Comparison of ENCODE assay signal across 10 cellular contexts in the genomic region with DNA sequence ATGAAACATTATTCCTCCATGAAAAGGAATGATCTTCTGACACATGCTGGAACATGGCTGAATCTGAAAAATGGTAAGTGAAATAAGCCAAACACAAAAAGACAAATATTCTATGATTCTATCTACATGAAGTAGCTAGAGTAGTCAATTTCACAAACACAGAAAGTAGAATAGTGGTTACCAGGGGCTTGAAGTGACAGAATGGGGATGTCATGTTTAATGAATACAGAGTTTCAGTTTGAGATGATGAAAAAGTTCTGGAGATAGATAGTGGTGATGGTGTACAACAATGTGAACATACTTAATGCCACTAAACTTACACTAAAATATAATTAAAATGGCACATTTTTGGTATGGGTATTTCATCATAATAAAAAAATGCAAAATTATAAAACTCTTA. TPM values are rescaled to one million over a fixed set of nuclear protein-coding genes. Genes with fewer than 3 reads are reported as not detected.
"Had no signal": no experiment of that assay in that cellular context is flagged by ENCODE, and none has a peak within 500 bp of the region (broad histone marks: within the 10 kb centered on the region; RNA-seq: fewer than 3 reads in every experiment).

No MANE protein-coding gene starts in this region.

- H3K4me3 ChIP-seq: K562 had no signal

- ATAC-seq: HepG2, K562 had no signal

- FAIRE-seq: HepG2, HTR-8/SVneo, K562 had no signal

- H3K27ac ChIP-seq: HL-60 had no signal

- DNase-seq: IMR-90, KBM-7, KG1 had no signal

RNA-seq across cellular contexts. Expression of gene RLN2, which starts 18.3 kb away (rescaled TPM):
- total RNA-seq: HepG2, HT-29, HT1080, IMR-90, K562 had no signal
- polyA plus RNA-seq: HepG2, IMR-90 had no signal

RNA-seq across cellular contexts. Expression of gene RLN1, which starts 53.4 kb away (rescaled TPM):
- total RNA-seq: HepG2, HT-29, HT1080, IMR-90, K562 had no signal
- polyA plus RNA-seq: HepG2, IMR-90, K562 had no signal

RNA-seq across cellular contexts. Expression of gene INSL4, which starts 55.0 kb away (rescaled TPM):
- total RNA-seq: HepG2, IMR-90, K562 had no signal
- polyA plus RNA-seq: HepG2, IgD-negative memory B cell, K562 had no signal
